Comparison of ENCODE assay signal across 1 cellular context in genomic region chr14:22848391-22849164, GRCh38.
A peak's percentile ranks its signal among the peaks of the same experiment; 100 is the strongest.
TF ChIP-seq lines count a peak whose summit lies in the region.

No MANE protein-coding gene starts in this region.

TF ChIP-seq in K562, 482 proteins besides CTCF, POLR2A, EP300 and RAD21:
- TF ChIP-seq MAFF (IDR thresholded peaks at IDR 0.05; ENCODE audit: low read length) = peak; percentile 35; the same call in 1 of the 2 replicates
- no peak for TF ChIP-seq TEAD1 (CRISPR knock-in tag; IDR thresholded peaks at IDR 0.05)
- peak; percentile 43; the same call in 1 of the 2 replicates for TF ChIP-seq MAFK (IDR thresholded peaks at IDR 0.05; ENCODE audit: low read length)
- peak; percentile 70 for TF ChIP-seq ZNF316 (IDR thresholded peaks at IDR 0.05)
- TF ChIP-seq, protein P1, sequence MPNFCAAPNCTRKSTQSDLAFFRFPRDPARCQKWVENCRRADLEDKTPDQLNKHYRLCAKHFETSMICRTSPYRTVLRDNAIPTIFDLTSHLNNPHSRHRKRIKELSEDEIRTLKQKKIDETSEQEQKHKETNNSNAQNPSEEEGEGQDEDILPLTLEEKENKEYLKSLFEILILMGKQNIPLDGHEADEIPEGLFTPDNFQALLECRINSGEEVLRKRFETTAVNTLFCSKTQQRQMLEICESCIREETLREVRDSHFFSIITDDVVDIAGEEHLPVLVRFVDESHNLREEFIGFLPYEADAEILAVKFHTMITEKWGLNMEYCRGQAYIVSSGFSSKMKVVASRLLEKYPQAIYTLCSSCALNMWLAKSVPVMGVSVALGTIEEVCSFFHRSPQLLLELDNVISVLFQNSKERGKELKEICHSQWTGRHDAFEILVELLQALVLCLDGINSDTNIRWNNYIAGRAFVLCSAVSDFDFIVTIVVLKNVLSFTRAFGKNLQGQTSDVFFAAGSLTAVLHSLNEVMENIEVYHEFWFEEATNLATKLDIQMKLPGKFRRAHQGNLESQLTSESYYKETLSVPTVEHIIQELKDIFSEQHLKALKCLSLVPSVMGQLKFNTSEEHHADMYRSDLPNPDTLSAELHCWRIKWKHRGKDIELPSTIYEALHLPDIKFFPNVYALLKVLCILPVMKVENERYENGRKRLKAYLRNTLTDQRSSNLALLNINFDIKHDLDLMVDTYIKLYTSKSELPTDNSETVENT (CRISPR knock-in tag; IDR thresholded peaks at IDR 0.05) = no peak
- 0 out of 2 replicates have a peak, but pooled peaks have one; percentile 9 for TF ChIP-seq NFE2 (IDR thresholded peaks at IDR 0.05; ENCODE audit: low read depth)
- peak; percentile 38; the same call in 1 of the 2 replicates for TF ChIP-seq ZBTB7A (IDR thresholded peaks at IDR 0.05; ENCODE audit: borderline replicate concordance, control insufficient read depth, low read depth, low read length)
- peak; percentile 16; the same call in 1 of the 2 replicates for TF ChIP-seq CBFA2T3 (IDR thresholded peaks at IDR 0.05)
- no peak for TF ChIP-seq RUNX1 (IDR thresholded peaks at IDR 0.05; ENCODE audit: low read depth)
- TF ChIP-seq, protein P2, sequence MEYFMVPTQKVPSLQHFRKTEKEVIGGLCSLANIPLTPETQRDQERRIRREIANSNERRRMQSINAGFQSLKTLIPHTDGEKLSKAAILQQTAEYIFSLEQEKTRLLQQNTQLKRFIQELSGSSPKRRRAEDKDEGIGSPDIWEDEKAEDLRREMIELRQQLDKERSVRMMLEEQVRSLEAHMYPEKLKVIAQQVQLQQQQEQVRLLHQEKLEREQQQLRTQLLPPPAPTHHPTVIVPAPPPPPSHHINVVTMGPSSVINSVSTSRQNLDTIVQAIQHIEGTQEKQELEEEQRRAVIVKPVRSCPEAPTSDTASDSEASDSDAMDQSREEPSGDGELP (CRISPR knock-in tag; IDR thresholded peaks at IDR 0.05; ENCODE audit: borderline replicate concordance) = peak; percentile 57; the same call in 1 of the 2 replicates
- TF ChIP-seq C11orf30 (IDR thresholded peaks at IDR 0.05; ENCODE audit: low read depth) = peak; percentile 75
- TF ChIP-seq DACH1 (IDR thresholded peaks at IDR 0.05; ENCODE audit: partially characterized antibody) = peak; percentile 42
